8 cellular contexts compared by ENCODE assay signal in the genomic region with DNA sequence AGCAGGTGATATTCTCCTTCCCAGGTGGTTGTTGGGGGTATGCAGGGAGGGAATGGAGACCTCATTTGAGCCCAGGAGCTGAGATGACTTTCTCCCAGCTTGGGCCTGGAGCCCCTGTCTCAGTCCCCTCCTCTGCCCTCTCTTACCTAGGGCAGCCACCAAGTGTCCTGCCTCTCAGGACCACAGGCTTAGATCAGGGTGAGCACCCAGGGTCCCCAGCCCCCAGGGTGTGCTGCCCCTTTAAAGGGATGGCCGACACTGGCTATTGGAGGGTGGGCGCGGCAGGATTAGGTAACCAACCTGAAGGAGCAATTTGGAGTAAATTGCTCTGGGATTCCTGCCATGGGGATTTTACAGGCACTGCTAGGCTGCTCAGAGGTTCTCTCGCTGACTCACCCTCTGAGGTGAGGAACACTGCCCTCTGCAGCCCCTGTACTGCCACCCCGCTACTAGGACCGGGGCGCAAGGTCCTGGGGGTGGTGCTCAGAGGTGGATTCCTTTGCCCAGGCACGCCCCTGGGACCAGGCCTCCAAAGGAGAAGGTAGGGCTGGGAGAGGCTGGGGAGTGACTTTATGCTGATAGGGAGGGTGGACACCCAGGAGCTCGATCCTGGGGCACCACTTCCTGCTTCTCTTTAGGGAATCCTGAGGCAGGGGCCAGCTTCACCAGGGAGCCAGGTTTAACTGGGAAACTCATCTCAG. TPM values are rescaled to one million over a fixed set of nuclear protein-coding genes. Genes with fewer than 3 reads are reported as not detected.
DNase-seq lines count a peak whose midpoint lies in the region; ATAC-seq, FAIRE-seq and TF ChIP-seq lines count a peak whose summit lies in the region.

No MANE protein-coding gene starts in this region.

- H3K27me3 Mint-ChIP-seq in astrocyte (ENCODE audit: low read depth, unreplicated experiment): peaks cover 3% of the 10 kb centered on the region

- H3K36me3 ChIP-seq in astrocyte (ENCODE audit: insufficient read depth, low read length) (no peaks in the 10 kb centered on the region), upper lobe of right lung (no peaks in the 10 kb centered on the region)

- peak overlapping the region; percentile 85 for H3K4me2 ChIP-seq in astrocyte (ENCODE audit: low read length)

- intact Hi-C loops in upper lobe of right lung (cut with DNase I): no loop called here

- no peaks in the 10 kb centered on the region for H3K9me3 Mint-ChIP-seq in astrocyte (ENCODE audit: unreplicated experiment)

- H3K9ac ChIP-seq in astrocyte (ENCODE audit: low read length): no peak overlapping the region

- H3K4me1 ChIP-seq in astrocyte (ENCODE audit: insufficient read depth, low read length) (peaks cover 15% of the 10 kb centered on the region), upper lobe of right lung (peaks cover 49% of the 10 kb centered on the region)

- H3K36me3 Mint-ChIP-seq in astrocyte (ENCODE audit: low read depth, unreplicated experiment): peaks cover 3% of the 10 kb centered on the region

- no peaks in the 10 kb centered on the region for H3K79me2 ChIP-seq in astrocyte (ENCODE audit: insufficient read depth, low read length)

- H3K9me3 ChIP-seq in astrocyte (ENCODE audit: insufficient read depth, low read depth, low read length) (no peaks in the 10 kb centered on the region), upper lobe of right lung (no peaks in the 10 kb centered on the region)

- peak; percentile 85 for ATAC-seq in upper lobe of right lung
- no peak for ATAC-seq in GM19463 (IDR thresholded peaks at IDR 0.05; ENCODE audit: unreplicated experiment)

- no peak overlapping the region for H3K4me3 ChIP-seq in astrocyte (ENCODE audit: insufficient read depth, low read depth, low read length)
- peak overlapping the region; percentile 70 for H3K4me3 ChIP-seq in upper lobe of right lung

- H2AFZ ChIP-seq in astrocyte (ENCODE audit: low read depth, low read length): no peak overlapping the region

- H3K27me3 ChIP-seq in astrocyte (ENCODE audit: insufficient read depth, low read length): no peaks in the 10 kb centered on the region
- no peaks in the 10 kb centered on the region for H3K27me3 ChIP-seq in upper lobe of right lung

- DNase-seq in NCI-H2227 (lab: John Stamatoyannopoulos, UW; ENCODE audit: unreplicated experiment) (peak; percentile 81), astrocyte (ENCODE audit: low read depth) (peak; percentile 58), kidney tubule cell (ENCODE audit: low spot score) (peak; percentile 96), upper lobe of right lung (peak; percentile 92), anterior cingulate cortex (lab: John Stamatoyannopoulos, UW) (no peak)

- peak overlapping the region; percentile 85 for H3K4me3 Mint-ChIP-seq in astrocyte (ENCODE audit: unreplicated experiment)

- peak overlapping the region; percentile 88 for H3K27ac ChIP-seq in C4-2B
- H3K27ac ChIP-seq in astrocyte (ENCODE audit: low read depth, low read length): no peak overlapping the region
- peak overlapping the region; percentile 82 for H3K27ac ChIP-seq in upper lobe of right lung

- no peaks in the 10 kb centered on the region for H4K20me1 ChIP-seq in astrocyte (ENCODE audit: insufficient read depth, low read length)

- FAIRE-seq in astrocyte (lab: Jason Lieb, UNC): no peak

- H3K4me1 Mint-ChIP-seq in astrocyte (ENCODE audit: low read depth, unreplicated experiment): peaks cover 3% of the 10 kb centered on the region

- TF ChIP-seq CTCF in C4-2B (conservative IDR thresholded peaks at IDR 0.05): peak; percentile 37
- peak; percentile 38; the same call in 1 of the 2 replicates for TF ChIP-seq CTCF in GM12874 (IDR thresholded peaks at IDR 0.05; ENCODE audit: insufficient read depth, low read depth, low read length)
- no peak for TF ChIP-seq CTCF in astrocyte (IDR thresholded peaks at IDR 0.05; ENCODE audit: insufficient read depth, low read depth, low read length)
- TF ChIP-seq CTCF in upper lobe of right lung (IDR thresholded peaks at IDR 0.05): peak; percentile 48

- H3K27ac Mint-ChIP-seq in astrocyte (ENCODE audit: unreplicated experiment): peak overlapping the region; percentile 72

RNA-seq across cellular contexts. Expression of a gene that starts 1.5 kb away (rescaled TPM):
- total RNA-seq in astrocyte (8.8 and 11.8 TPM in 2 replicates), upper lobe of right lung (124 TPM)

RNA-seq across cellular contexts. Expression of a gene that starts 58.8 kb away (rescaled TPM):
- total RNA-seq in astrocyte (111 and 124 TPM in 2 replicates), upper lobe of right lung (298 TPM)

Comparison
In these comparisons a context has a peak if more than half of its experiments do, and no peak if none do; other contexts are left out.
1. DNase-seq: peak in NCI-H2227 (single experiment), astrocyte (single experiment), kidney tubule cell (single experiment) and upper lobe of right lung (single experiment); none in anterior cingulate cortex (0 of 58).